17 cellular contexts compared by ENCODE assay signal in the genomic region with DNA sequence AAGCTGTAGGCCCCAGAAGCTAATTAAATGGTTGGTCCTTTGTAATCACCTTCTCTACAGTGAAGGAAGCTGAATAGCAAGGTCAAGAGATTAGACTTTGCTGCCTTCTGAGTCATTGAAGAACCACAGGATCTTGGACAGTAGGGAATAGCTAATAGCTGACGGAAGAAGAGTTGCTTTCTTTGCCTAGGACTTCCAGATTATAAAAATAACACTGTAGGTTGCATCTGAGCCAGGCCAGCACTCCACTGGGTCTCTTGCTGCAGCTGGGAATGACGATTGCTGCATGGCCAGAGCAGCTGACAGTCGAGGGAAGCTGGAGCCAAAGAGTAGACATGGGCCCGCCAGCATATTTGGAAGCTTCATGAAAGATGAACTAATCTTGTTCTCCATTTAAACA.
DNase-seq lines count a peak whose midpoint lies in the region; ATAC-seq, FAIRE-seq and TF ChIP-seq lines count a peak whose summit lies in the region.
"Had no signal": no experiment of that assay in that cellular context is flagged by ENCODE, and none has a peak within 500 bp of the region (broad histone marks: within the 10 kb centered on the region; RNA-seq: fewer than 3 reads in every experiment).

No MANE protein-coding gene starts in this region.

- FAIRE-seq in kidney (lab: Jason Lieb, UNC): no peak

- H3K36me3 Mint-ChIP-seq in HFFc6 (ENCODE audit: low read depth): no peaks in the 10 kb centered on the region
- H3K36me3 Mint-ChIP-seq: stimulated activated memory B cell treated with anti-CD40 and anti-IgM and Interleukin-4, amounts not matched to agents 10 μg/mL and 1 μg/mL and 100 μg/mL, for 72 hours; T-cell had no signal

- intact Hi-C loops in kidney (cut with DNase I): no loop called here

- H3K4me1 Mint-ChIP-seq in HFFc6 (ENCODE audit: low read depth): no peaks in the 10 kb centered on the region
- H3K4me1 Mint-ChIP-seq: stimulated activated memory B cell treated with anti-CD40 and anti-IgM and Interleukin-4, amounts not matched to agents 10 μg/mL and 1 μg/mL and 100 μg/mL, for 72 hours; T-cell had no signal

- peaks cover 0 to 2% of the 10 kb centered on the region in 2 donors for H3K4me1 ChIP-seq in kidney (ENCODE audit: control insufficient read depth in 1 of 2, insufficient read depth in 1 of 2, low read depth in 1 of 2, low read length in 2 of 2)

- no peak for ATAC-seq in HG02970 (IDR thresholded peaks at IDR 0.05; ENCODE audit: low FRiP score, unreplicated experiment)
- ATAC-seq: esophagus mucosa; stimulated activated memory B cell treated with anti-CD40 and anti-IgM and Interleukin-4, amounts not matched to agents 10 μg/mL and 1 μg/mL and 100 μg/mL, for 72 hours; T-cell had no signal

- H3K27ac Mint-ChIP-seq in HFFc6: no peak overlapping the region
- H3K27ac Mint-ChIP-seq: CD4-positive, alpha-beta T cell; stimulated activated memory B cell treated with anti-CD40 and anti-IgM and Interleukin-4, amounts not matched to agents 10 μg/mL and 1 μg/mL and 100 μg/mL, for 72 hours; T-cell had no signal

- H3K4me3 Mint-ChIP-seq in HFFc6: no peak overlapping the region
- H3K4me3 Mint-ChIP-seq: CD4-positive, alpha-beta T cell; stimulated activated memory B cell treated with anti-CD40 and anti-IgM and Interleukin-4, amounts not matched to agents 10 μg/mL and 1 μg/mL and 100 μg/mL, for 72 hours; T-cell had no signal

- H3K9me3 Mint-ChIP-seq in HFFc6: no peaks in the 10 kb centered on the region
- H3K9me3 Mint-ChIP-seq: CD4-positive, alpha-beta T cell; stimulated activated memory B cell treated with anti-CD40 and anti-IgM and Interleukin-4, amounts not matched to agents 10 μg/mL and 1 μg/mL and 100 μg/mL, for 72 hours; T-cell had no signal

- no peak overlapping the region for H3K27ac ChIP-seq in kidney (ENCODE audit: low read depth in 2 of 2, low read length in 2 of 2)

- TF ChIP-seq CTCF in HFFc6 (IDR thresholded peaks at IDR 0.05) (no peak), cardiac fibroblast (IDR thresholded peaks at IDR 0.05; ENCODE audit: low read depth, low read length) (no peak), kidney (IDR thresholded peaks at IDR 0.05; ENCODE audit: borderline replicate concordance, extremely low read depth, insufficient read depth) (no peak)

- H3K27me3 Mint-ChIP-seq in HFFc6 (ENCODE audit: insufficient read depth): no peaks in the 10 kb centered on the region

- H3K9ac ChIP-seq in kidney (ENCODE audit: low read length in 2 of 2): no peak overlapping the region

- no peaks in the 10 kb centered on the region for H3K9me3 ChIP-seq in kidney (ENCODE audit: control insufficient read depth in 1 of 2, low read length in 2 of 2)

- DNase-seq in HFFc6 (peak; percentile 12), cardiac fibroblast (ENCODE audit: low read depth in 2 of 2) (peak; percentile 39 to 56), kidney (peak; percentile 65), stromal cell of bone marrow (ENCODE audit: low read depth) (peak; percentile 55), NCI-H187 (lab: John Stamatoyannopoulos, UW) (no peak), middle frontal gyrus (ENCODE audit: extremely low spot score, low spot score) (no peak), D341Med (ENCODE audit: low spot score) (no peak)
- DNase-seq: activated CD4-positive, alpha-beta T cell treated with anti-CD3 and anti-CD28 coated beads for 4 hours; activated effector memory CD4-positive, alpha-beta T cell treated with Interleukin-2 at 50 U/mL for 16 hours; CD4-positive, alpha-beta T cell; GOT3; islet precursor cell; NCI-H1694; T-cell had no signal

- H3K36me3 ChIP-seq in kidney (ENCODE audit: control insufficient read depth in 1 of 2, insufficient read depth in 2 of 2, low read length in 2 of 2): no peaks in the 10 kb centered on the region

- H3K4me3 ChIP-seq in cardiac fibroblast (replicated peaks in 1 of 2; ENCODE audit: low read depth in 2 of 2, low read length in 2 of 2): no peak overlapping the region
- H3K4me3 ChIP-seq in kidney (ENCODE audit: low read length in 2 of 2): no peak overlapping the region

Comparison
In these comparisons a context has a peak if more than half of its experiments do, and no peak if none do; other contexts are left out.
1. DNase-seq: peak in HFFc6 (single experiment), cardiac fibroblast (2 of 2), kidney (single experiment) and stromal cell of bone marrow (single experiment); none in NCI-H187 (0 of 2), middle frontal gyrus (single experiment) and D341Med (single experiment).